10 cellular contexts compared by ENCODE assay signal in genomic region chr15:86066174-86066829, GRCh38. TPM values are rescaled to one million over a fixed set of nuclear protein-coding genes. Genes with fewer than 3 reads are reported as not detected.
"Had no signal": no experiment of that assay in that cellular context is flagged by ENCODE, and none has a peak within 500 bp of the region (broad histone marks: within the 10 kb centered on the region; RNA-seq: fewer than 3 reads in every experiment).

No MANE protein-coding gene starts in this region.

- H2AFZ ChIP-seq: GM23248 had no signal

- H3K9ac ChIP-seq: GM23248 had no signal

- H3K36me3 ChIP-seq: HAP-1 had no signal

- H3K27ac ChIP-seq: GM23248, HL-60 had no signal

- H3K4me1 ChIP-seq: HAP-1 had no signal

- DNase-seq: GM23248, GOT3, H7, HFFc6 had no signal

- H3K9me3 ChIP-seq: HAP-1 had no signal

- H3K4me3 ChIP-seq: GM23248, HAP-1 had no signal

- ATAC-seq: HCT116, HepG2 had no signal

RNA-seq across cellular contexts. Expression of gene AGBL1, which starts 13.4 kb away (rescaled TPM):
- total RNA-seq: GM23248, H4, H7, HepG2, HFFc6 had no signal
- polyA plus RNA-seq: GM23248, IgD-negative memory B cell had no signal
